In the genomic region with DNA sequence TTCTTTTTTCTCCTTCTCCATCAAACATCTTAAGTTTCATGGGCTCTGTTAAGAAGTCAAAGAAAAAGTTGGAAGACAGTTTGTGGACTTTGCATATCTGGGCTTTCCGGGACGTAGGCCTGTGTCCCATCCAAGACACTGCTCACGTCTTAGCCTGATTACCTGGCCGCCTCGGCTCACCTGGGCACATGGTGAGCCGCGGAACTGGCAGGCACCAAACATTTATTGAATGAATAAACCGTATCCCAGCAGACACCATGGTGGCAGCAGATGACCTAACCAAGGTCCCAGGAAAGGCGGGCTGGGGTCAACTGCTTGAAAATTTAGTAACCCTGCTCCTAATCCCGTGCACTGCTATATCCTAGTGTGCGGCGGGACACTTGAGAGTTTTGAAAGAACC, we compare ENCODE assay signal across 8 cellular contexts.
DNase-seq lines count a peak whose midpoint lies in the region; ATAC-seq lines count a peak whose summit lies in the region.

No MANE protein-coding gene starts in this region.

- peak overlapping the region; percentile 56 for H3K4me3 ChIP-seq in mucosa of stomach (ENCODE audit: low read length)

- no peaks in the 10 kb centered on the region for H3K9me3 ChIP-seq in mucosa of stomach (ENCODE audit: control insufficient read depth, low read length)

- no peaks in the 10 kb centered on the region for H3K4me1 ChIP-seq in mucosa of stomach (ENCODE audit: control insufficient read depth, insufficient read depth, low read length)

- peaks cover 32% of the 10 kb centered on the region for H3K4me1 Mint-ChIP-seq in stimulated activated naive CD8-positive, alpha-beta T cell treated with anti-CD3 and anti-CD28 coated beads, Interleukin-15, Interleukin-2, amounts not matched to agents 100 ng/mL and 50 ng/mL, for 24 hours (ENCODE audit: low read depth)
- H3K4me1 Mint-ChIP-seq in central memory CD8-positive, alpha-beta T cell, result peaks cover 20% of the 10 kb centered on the region

- peak overlapping the region; percentile 77 for H3K9ac ChIP-seq in mucosa of stomach (ENCODE audit: low read length)

- peaks cover 11% of the 10 kb centered on the region for H3K36me3 Mint-ChIP-seq in stimulated activated naive CD8-positive, alpha-beta T cell treated with anti-CD3 and anti-CD28 coated beads, Interleukin-15, Interleukin-2, amounts not matched to agents 100 ng/mL and 50 ng/mL, for 24 hours (ENCODE audit: low read depth)
- H3K36me3 Mint-ChIP-seq in central memory CD8-positive, alpha-beta T cell (ENCODE audit: insufficient read depth), result peaks cover 24% of the 10 kb centered on the region

- H3K27me3 ChIP-seq in mucosa of stomach (ENCODE audit: control insufficient read depth, insufficient read depth, low read length), result no peaks in the 10 kb centered on the region

- peak overlapping the region; percentile 85 for H3K4me3 Mint-ChIP-seq in stimulated activated naive CD8-positive, alpha-beta T cell treated with anti-CD3 and anti-CD28 coated beads, Interleukin-15, Interleukin-2, amounts not matched to agents 100 ng/mL and 50 ng/mL, for 24 hours
- H3K4me3 Mint-ChIP-seq in central memory CD8-positive, alpha-beta T cell, result peak overlapping the region; percentile 90

- no peaks in the 10 kb centered on the region for H3K9me3 Mint-ChIP-seq in stimulated activated naive CD8-positive, alpha-beta T cell treated with anti-CD3 and anti-CD28 coated beads, Interleukin-15, Interleukin-2, amounts not matched to agents 100 ng/mL and 50 ng/mL, for 24 hours
- H3K9me3 Mint-ChIP-seq in central memory CD8-positive, alpha-beta T cell, result no peaks in the 10 kb centered on the region

- peak overlapping the region; percentile 55 for H3K27ac Mint-ChIP-seq in stimulated activated naive CD8-positive, alpha-beta T cell treated with anti-CD3 and anti-CD28 coated beads, Interleukin-15, Interleukin-2, amounts not matched to agents 100 ng/mL and 50 ng/mL, for 24 hours
- peak overlapping the region; percentile 83 for H3K27ac Mint-ChIP-seq in central memory CD8-positive, alpha-beta T cell (ENCODE audit: low read depth)

- ATAC-seq in stimulated activated naive CD8-positive, alpha-beta T cell treated with anti-CD3 and anti-CD28 coated beads, Interleukin-15, Interleukin-2, amounts not matched to agents 100 U/mL and 50 U/mL, for 24 hours, result no peak
- ATAC-seq in central memory CD8-positive, alpha-beta T cell (replicated peaks; ENCODE audit: extremely low read depth, poor library complexity, severe bottlenecking), result no peak
- ATAC-seq in HG02759 (IDR thresholded peaks at IDR 0.05; ENCODE audit: unreplicated experiment), result no peak
- no peak for ATAC-seq in HG03439 (IDR thresholded peaks at IDR 0.05; ENCODE audit: unreplicated experiment)

- no peak for DNase-seq in stimulated activated naive CD8-positive, alpha-beta T cell treated with anti-CD3 and anti-CD28 coated beads, Interleukin-15, Interleukin-2, amounts not matched to agents 100 U/mL and 50 U/mL, for 24 hours
- DNase-seq in central memory CD8-positive, alpha-beta T cell (ENCODE audit: low spot score in 2 of 2), result no peak
- no peak for DNase-seq in putamen (ENCODE audit: low spot score)
- no peak for DNase-seq in NCI-H748 (lab: John Stamatoyannopoulos, UW; ENCODE audit: unreplicated experiment)

- H3K27me3 Mint-ChIP-seq in stimulated activated naive CD8-positive, alpha-beta T cell treated with anti-CD3 and anti-CD28 coated beads, Interleukin-15, Interleukin-2, amounts not matched to agents 100 ng/mL and 50 ng/mL, for 24 hours, result no peaks in the 10 kb centered on the region
- peaks cover 2% of the 10 kb centered on the region for H3K27me3 Mint-ChIP-seq in central memory CD8-positive, alpha-beta T cell

- H3K36me3 ChIP-seq in mucosa of stomach (ENCODE audit: control insufficient read depth, insufficient read depth, low read length), result no peaks in the 10 kb centered on the region
